1 cellular context compared by ENCODE assay signal in genomic region chr9:86948153-86948929, GRCh38.
TF ChIP-seq lines count a peak whose summit lies in the region.

No MANE protein-coding gene starts in this region.

TF ChIP-seq in SK-N-SH treated with all-trans-retinoic acid at 6 μM for 48 hours, 23 proteins besides CTCF, POLR2A, EP300 and RAD21 (continued from another document):
- TF ChIP-seq, protein P1, sequence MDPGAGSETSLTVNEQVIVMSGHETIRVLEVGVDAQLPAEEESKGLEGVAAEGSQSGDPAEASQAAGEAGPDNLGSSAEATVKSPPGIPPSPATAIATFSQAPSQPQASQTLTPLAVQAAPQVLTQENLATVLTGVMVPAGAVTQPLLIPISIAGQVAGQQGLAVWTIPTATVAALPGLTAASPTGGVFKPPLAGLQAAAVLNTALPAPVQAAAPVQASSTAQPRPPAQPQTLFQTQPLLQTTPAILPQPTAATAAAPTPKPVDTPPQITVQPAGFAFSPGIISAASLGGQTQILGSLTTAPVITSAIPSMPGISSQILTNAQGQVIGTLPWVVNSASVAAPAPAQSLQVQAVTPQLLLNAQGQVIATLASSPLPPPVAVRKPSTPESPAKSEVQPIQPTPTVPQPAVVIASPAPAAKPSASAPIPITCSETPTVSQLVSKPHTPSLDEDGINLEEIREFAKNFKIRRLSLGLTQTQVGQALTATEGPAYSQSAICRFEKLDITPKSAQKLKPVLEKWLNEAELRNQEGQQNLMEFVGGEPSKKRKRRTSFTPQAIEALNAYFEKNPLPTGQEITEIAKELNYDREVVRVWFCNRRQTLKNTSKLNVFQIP (CRISPR knock-in tag; IDR thresholded peaks at IDR 0.05; ENCODE audit: borderline replicate concordance, low read depth), result no peak
- TF ChIP-seq TCF4 (CRISPR knock-in tag; IDR thresholded peaks at IDR 0.05; ENCODE audit: borderline replicate concordance) (no peak), ESRRG (CRISPR knock-in tag; IDR thresholded peaks at IDR 0.05) (no peak), ZNF565 (CRISPR knock-in tag; conservative IDR thresholded peaks at IDR 0.05; ENCODE audit: low read depth) (no peak), ZFP3 (CRISPR knock-in tag; IDR thresholded peaks at IDR 0.05) (no peak)
